Comparison of ENCODE assay signal across 1 cellular context in the genomic region with DNA sequence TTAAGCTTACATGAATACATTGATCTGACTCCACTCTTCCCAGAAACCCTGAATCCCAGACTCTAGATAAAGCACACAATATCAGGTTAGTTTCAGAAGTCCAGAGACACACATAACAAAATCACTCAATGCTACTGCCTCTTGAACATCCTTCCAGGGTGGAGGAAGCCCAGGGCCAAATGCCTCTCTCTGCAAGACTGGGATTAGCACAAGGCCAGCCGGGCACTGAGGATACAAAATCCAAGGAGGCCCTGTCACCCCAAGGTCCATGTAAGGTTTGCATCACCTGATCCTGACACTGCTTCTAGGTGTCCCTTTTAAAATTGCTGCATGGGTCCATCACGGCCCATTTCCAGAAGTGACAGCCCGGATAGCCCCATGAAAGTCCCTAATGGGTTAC.
TF ChIP-seq lines count a peak whose summit lies in the region.

No MANE protein-coding gene starts in this region.

TF ChIP-seq in K562, 482 proteins besides CTCF, POLR2A, EP300 and RAD21 (continued from another document):
- TF ChIP-seq, protein P1, sequence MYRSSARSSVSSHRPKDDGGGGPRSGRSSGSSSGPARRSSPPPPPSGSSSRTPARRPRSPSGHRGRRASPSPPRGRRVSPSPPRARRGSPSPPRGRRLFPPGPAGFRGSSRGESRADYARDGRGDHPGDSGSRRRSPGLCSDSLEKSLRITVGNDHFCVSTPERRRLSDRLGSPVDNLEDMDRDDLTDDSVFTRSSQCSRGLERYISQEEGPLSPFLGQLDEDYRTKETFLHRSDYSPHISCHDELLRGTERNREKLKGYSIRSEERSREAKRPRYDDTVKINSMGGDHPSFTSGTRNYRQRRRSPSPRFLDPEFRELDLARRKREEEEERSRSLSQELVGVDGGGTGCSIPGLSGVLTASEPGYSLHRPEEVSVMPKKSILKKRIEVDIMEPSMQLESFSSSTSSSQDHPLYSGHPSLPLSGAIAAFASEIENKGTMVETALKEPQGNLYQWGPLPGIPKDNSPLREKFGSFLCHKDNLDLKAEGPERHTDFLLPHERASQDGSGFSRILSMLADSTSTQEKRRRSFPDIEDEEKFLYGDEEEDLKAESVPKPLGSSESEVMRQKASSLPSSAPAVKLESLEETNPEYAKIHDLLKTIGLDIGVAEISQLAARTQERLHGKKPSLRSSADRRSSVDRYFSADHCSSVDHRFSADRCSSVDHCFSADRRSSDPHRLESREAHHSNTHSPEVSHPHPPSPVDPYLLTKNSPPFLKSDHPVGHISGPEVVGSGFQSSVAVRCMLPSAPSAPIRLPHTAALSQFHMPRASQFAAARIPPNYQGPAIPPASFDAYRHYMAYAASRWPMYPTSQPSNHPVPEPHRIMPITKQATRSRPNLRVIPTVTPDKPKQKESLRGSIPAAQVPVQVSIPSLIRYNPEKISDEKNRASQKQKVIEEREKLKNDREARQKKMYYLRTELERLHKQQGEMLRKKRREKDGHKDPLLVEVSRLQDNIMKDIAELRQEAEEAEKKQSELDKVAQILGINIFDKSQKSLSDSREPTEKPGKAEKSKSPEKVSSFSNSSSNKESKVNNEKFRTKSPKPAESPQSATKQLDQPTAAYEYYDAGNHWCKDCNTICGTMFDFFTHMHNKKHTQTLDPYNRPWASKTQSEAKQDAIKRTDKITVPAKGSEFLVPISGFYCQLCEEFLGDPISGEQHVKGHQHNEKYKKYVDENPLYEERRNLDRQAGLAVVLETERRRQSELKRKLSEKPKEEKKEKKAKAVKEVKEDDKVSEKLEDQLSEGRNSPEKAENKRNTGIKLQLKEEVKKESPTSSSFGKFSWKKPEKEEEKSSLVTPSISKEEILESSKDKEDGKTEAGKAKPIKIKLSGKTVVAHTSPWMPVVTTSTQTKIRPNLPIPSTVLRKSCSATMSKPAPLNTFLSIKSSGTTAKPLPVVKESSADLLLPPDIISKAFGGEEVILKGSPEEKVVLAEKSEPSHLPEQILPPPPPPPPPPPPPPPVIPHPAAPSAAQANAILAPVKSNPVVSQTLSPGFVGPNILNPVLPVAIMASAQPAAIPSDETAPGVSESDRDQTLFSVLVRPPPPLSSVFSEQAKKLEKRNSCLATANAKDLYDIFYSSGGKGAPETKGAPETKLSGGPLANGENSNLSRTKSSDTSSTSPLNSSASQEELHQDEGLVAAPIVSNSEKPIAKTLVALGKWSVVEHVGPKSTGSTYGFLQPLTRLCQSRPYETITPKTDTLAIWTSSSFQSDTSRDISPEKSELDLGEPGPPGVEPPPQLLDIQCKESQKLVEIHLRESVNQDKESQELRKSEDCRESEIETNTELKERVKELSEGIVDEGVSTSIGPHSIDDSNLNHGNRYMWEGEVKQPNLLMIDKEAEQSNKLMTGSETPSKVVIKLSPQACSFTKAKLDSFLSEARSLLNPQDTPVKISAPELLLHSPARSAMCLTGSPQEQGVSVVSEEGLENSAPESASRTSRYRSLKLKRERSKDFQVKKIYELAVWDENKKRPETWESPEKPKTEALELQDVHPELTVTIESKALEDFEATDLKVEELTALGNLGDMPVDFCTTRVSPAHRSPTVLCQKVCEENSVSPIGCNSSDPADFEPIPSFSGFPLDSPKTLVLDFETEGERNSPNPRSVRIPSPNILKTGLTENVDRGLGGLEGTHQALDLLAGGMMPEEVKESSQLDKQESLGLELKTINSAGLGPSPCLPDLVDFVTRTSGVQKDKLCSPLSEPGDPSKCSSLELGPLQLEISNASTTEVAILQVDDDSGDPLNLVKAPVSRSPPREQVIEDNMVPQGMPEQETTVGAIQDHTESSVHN (IDR thresholded peaks at IDR 0.05; ENCODE audit: borderline replicate concordance in 1 of 2, low read depth in 1 of 2), result no peak
- TF ChIP-seq HMG20A (CRISPR knock-in tag; conservative IDR thresholded peaks at IDR 0.05), result no peak
